ENCODE assay signal across 8 cellular contexts in the genomic region with DNA sequence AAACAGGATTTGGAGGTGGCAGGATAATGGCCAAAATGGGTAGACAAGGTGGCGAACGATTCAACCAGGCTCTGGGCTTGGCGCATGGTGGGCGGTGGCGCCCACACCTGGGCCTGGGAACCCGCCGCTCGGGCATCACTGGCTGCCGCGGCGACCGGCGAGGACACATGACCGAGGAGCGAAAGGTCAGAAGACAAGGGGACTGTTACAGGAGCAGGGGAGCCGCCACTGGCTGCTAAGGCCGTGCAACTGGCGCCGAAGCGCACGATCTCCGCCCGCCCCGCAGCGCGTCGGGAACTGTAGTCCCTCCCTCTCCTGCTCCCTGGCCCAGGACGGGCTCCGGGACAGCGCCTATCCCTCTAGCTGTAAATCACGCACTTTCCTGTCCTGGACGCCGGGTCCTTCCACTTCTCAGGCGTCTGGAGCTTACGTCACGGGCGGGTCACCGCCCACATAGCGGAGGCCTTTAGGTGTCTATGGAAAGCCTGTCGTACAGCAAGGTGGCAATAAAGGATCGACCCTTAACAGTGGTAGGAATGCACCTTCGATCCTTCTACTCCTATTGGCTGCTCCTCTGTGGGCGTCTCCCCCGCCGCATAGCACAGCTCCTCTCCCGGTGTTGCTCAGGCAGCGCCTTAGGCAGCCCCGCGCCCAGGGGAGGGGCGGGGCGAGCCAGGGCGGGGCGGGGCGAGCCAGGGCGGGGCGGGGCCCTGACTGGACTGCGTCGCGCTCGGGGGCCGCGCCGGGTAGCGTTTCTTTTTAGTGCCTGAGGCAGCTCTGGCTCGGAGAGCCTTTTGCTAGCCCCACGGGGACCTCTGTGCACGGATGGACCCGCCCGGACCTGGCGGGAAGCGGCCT. TPM values are rescaled to one million over a fixed set of nuclear protein-coding genes. Genes with fewer than 3 reads are reported as not detected.
DNase-seq lines count a peak whose midpoint lies in the region; ATAC-seq and TF ChIP-seq lines count a peak whose summit lies in the region.

A gene with protein sequence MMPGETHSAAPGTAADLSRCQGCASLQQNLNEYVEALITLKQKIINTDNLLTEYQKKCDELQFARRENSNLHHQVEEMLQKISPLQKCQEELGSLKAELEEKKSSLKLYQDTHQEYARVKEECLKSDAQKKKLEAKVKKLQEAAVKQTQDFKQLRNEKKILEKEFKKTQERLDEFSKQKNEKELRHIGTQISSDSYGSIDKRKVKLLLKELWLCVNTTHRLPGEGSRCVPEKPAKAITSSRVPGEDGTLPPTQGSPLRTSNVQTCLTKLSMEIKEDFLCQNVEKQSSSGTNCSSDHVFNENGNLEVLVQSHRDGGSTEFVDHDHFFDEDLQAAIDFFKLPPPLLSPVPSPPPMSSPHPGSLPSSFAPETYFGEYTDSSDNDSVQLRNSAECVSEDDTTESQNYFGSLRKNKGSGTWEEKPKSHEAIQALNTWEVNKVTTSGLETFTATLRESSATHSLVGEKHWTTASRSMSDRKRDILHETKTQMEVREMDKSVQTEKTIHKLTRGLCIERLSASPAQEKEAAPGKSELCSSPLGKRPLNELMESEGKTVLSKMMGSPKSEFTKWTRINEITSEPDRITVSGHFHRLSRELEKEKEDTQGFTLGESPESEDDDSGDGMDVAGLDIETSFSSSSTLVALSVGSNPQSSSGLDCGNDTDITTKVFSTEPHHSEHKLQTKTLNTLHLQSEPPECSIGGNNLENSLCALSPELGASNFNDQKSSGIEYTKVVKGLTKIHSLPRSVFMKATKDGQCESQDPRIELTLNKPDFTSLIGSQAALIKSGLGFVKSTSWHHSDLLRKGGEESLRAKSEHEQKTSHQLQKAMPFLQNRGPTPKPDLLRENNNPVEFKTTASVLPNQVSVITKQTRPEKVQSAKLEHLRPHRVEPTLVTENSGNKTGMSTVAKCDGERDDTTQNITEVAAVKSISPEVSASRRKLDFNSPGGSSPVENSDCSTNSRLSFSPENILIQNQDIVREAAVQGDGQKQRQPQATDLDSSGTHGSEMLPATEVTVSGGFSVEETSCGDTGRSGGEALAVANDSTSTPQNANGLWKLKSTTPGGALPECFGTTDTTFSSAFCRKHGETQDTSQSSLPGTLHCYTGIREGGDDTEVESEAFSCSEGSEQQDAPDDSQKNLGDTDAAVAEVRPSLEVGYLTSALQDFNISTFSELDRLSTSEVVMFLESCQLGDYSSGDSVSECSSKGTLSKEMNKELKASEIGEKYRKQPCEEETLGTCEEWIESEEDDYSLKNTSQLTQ (N-terminal part only) (plus strand): TSS at position 717 of the 858 bp plus-strand sequence. CDS start 239 bp downstream, outside the sequence.

- no peaks in the 10 kb centered on the region for H3K9me3 Mint-ChIP-seq in IgD-negative memory B cell

- intact Hi-C loops in mucosa of descending colon (cut with DNase I, micrococcal nuclease), result no loop called here

- peak within 1 kb of the TSS in 1 of 4 donors; percentile 96 for H3K4me3 Mint-ChIP-seq in IgD-negative memory B cell

- TF ChIP-seq CTCF in epithelial cell of esophagus (IDR thresholded peaks at IDR 0.05; ENCODE audit: insufficient read depth, low read depth, low read length, missing control alignments), result no peak
- TF ChIP-seq CTCF in mucosa of descending colon (IDR thresholded peaks at IDR 0.05), result peak; percentile 11

- peaks cover 15 to 22% (median 15%) of the 10 kb centered on the region in 3 donors for H3K4me1 Mint-ChIP-seq in IgD-negative memory B cell

- H3K27ac Mint-ChIP-seq in IgD-negative memory B cell, result peak within 1 kb of the TSS; percentile 98 to 99 (median 99)

- H3K27me3 Mint-ChIP-seq in IgD-negative memory B cell, result no peaks in the 10 kb centered on the region

- H3K4me3 ChIP-seq in epithelial cell of esophagus (ENCODE audit: low read length) (peak within 1 kb of the TSS; percentile 79), mucosa of descending colon (peak within 1 kb of the TSS; percentile 98)

- peaks cover 4% of the 10 kb centered on the region for H3K36me3 ChIP-seq in mucosa of descending colon (ENCODE audit: low read depth)

- H3K36me3 Mint-ChIP-seq in IgD-negative memory B cell, result no peaks in the 10 kb centered on the region

- ATAC-seq in GM21529 (IDR thresholded peaks at IDR 0.05; ENCODE audit: unreplicated experiment), result peak; percentile 82
- ATAC-seq in mucosa of descending colon, result peak; percentile 96

- peaks cover 20% of the 10 kb centered on the region for H3K4me1 ChIP-seq in mucosa of descending colon (ENCODE audit: low read depth)

- DNase-seq in DMS 273 treated with DMSO at 0.1 percent for 48 hours (lab: John Stamatoyannopoulos, UW) (peak; percentile 95), OCI-M2 (lab: John Stamatoyannopoulos, UW; ENCODE audit: unreplicated experiment) (peak; percentile 92), activated T-cell treated with anti-CD3 and anti-CD28 coated beads for 4 hours (peak; percentile 92), epithelial cell of esophagus (ENCODE audit: low read depth) (peak; percentile 98), mucosa of descending colon (peak; percentile 96 to 98 (median 97))
- peak; percentile 86 for DNase-seq in stimulated activated CD8-positive, alpha-beta memory T cell treated with anti-CD3 and anti-CD28 coated beads, Interleukin-4, amount 100 ng/mL, for 24 hours (ENCODE audit: low read depth)

- no peaks in the 10 kb centered on the region for H3K9me3 ChIP-seq in mucosa of descending colon

RNA-seq across cellular contexts. Expression of the gene that starts here (rescaled TPM):
- 20.9 TPM for polyA plus RNA-seq in IgD-negative memory B cell
- total RNA-seq in mucosa of descending colon, result 10 to 100 TPM; 16.9 to 30.7 (median 18.1) TPM

Comparison
In these comparisons a context has a peak if more than half of its experiments do, and no peak if none do; other contexts are left out.
1. Peak in every context shown above with its lines: DNase-seq, ATAC-seq and H3K4me3 ChIP-seq.